Comparison of ENCODE assay signal across 1 cellular context in the genomic region with DNA sequence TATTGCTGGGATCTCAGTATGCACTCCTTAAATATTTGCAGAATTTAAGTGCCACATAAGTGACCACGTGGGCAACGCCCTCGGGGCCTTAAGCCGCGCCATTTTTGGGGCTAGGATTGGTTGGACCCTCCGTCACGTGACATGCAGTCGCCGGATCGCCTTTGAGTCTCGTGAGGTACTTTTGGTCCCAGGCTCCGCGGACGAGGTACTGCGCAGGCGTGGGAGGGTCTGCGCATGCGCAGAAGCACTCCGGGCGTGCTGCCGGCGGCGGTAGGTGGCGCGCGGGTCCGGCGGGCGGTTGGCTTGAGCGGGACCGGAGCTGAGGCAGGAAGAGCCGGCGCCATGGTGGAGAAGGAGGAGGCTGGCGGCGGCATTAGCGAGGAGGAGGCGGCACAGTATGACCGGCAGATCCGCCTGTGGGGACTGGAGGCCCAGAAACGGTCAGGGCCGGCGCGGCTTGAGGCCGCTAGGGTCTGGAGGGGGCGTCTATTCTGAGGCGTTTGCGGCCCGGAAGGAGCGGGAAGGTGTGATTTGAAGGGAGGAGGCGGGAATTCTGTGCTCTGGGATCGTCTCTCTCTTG.
A peak's percentile ranks its signal among the peaks of the same experiment; 100 is the strongest.
TF ChIP-seq lines count a peak whose summit lies in the region.

Gene SAE1, plus strand, starts transcription at position 247 of the 580 bp plus-strand sequence. Its CDS starts 96 bp downstream, at position 343.

TF ChIP-seq in K562, 482 proteins besides CTCF, POLR2A, EP300 and RAD21 (continued from another document and continues in another):
- TF ChIP-seq GMEB1 (CRISPR knock-in tag; IDR thresholded peaks at IDR 0.05) (peak; percentile 48; the same call in 1 of the 2 replicates), XRCC3 (IDR thresholded peaks at IDR 0.05) (no peak), NR4A1 (CRISPR knock-in tag; IDR thresholded peaks at IDR 0.05) (no peak), NR4A1 (tag; IDR thresholded peaks at IDR 0.05) (no peak), ZNF584 (CRISPR knock-in tag; IDR thresholded peaks at IDR 0.05; ENCODE audit: low read depth) (no peak), GTF2F1 (IDR thresholded peaks at IDR 0.05; ENCODE audit: low read depth, low read length) (0 out of 2 replicates have a peak, but pooled peaks have one; percentile 42), PKNOX1 (IDR thresholded peaks at IDR 0.05) (peak; percentile 65), ZNF407 (IDR thresholded peaks at IDR 0.05; ENCODE audit: low read depth) (no peak), CEBPB (tag; IDR thresholded peaks at IDR 0.05) (0 out of 2 replicates have a peak, but pooled peaks have one; percentile 12), ZNF124 (CRISPR knock-in tag; IDR thresholded peaks at IDR 0.05) (no peak), CCNT2 (IDR thresholded peaks at IDR 0.05; ENCODE audit: borderline replicate concordance, extremely low read depth, insufficient read length, low read depth, low read length) (peak; percentile 76), RBBP5 (IDR thresholded peaks at IDR 0.05; ENCODE audit: borderline replicate concordance, insufficient read depth, low read length, poor library complexity, severe bottlenecking) (peak; percentile 64), ZNF431 (CRISPR knock-in tag; IDR thresholded peaks at IDR 0.05) (peak; percentile 74; the same call in 1 of the 2 replicates), BACH1 (tag; IDR thresholded peaks at IDR 0.05) (peak; percentile 49; the same call in 1 of the 2 replicates), ZNF766 (CRISPR knock-in tag; conservative IDR thresholded peaks at IDR 0.05) (peak; percentile 68; the same call in 1 of the 2 replicates), SFPQ (IDR thresholded peaks at IDR 0.05; ENCODE audit: low read depth, low read length) (no peak), ZNF449 (CRISPR knock-in tag; IDR thresholded peaks at IDR 0.05) (no peak), RCOR1 (IDR thresholded peaks at IDR 0.05; ENCODE audit: borderline replicate concordance in 1 of 2, low read depth in 2 of 2, low read length in 2 of 2) (0 out of 4 replicates have a peak, but pooled peaks of 1 of the 2 experiments have one; percentile 15), POLR2B (IDR thresholded peaks at IDR 0.05; ENCODE audit: low read depth, partially characterized antibody) (peak; percentile 97), USF1 (CRISPR knock-in tag; IDR thresholded peaks at IDR 0.05) (peak; percentile 99), ZBTB40 (IDR thresholded peaks at IDR 0.05) (0 out of 2 replicates have a peak, but pooled peaks have one; percentile 52), ZBTB40 (CRISPR knock-in tag; IDR thresholded peaks at IDR 0.05) (no peak), ELF2 (CRISPR knock-in tag; IDR thresholded peaks at IDR 0.05) (no peak), SIRT6 (IDR thresholded peaks at IDR 0.05; ENCODE audit: low read depth, low read length) (no peak)
